ENCODE assay signal across 25 cellular contexts in genomic region chr10:18162021-18162631, GRCh38. TPM values are rescaled to one million over a fixed set of nuclear protein-coding genes. Genes with fewer than 3 reads are reported as not detected.
DNase-seq lines count a peak whose midpoint lies in the region; ATAC-seq, FAIRE-seq and TF ChIP-seq lines count a peak whose summit lies in the region.
"Had no signal": no experiment of that assay in that cellular context is flagged by ENCODE, and none has a peak within 500 bp of the region (broad histone marks: within the 10 kb centered on the region; RNA-seq: fewer than 3 reads in every experiment).

No MANE protein-coding gene starts in this region.

- H3K79me2 ChIP-seq in mammary epithelial cell (ENCODE audit: insufficient read depth, low read length): no peaks in the 10 kb centered on the region

- peak; percentile 97 for FAIRE-seq in islet of Langerhans (lab: Jason Lieb, UNC)
- FAIRE-seq: A204.1, D721Med, G401.6 had no signal

- no peak for TF ChIP-seq CTCF in MCF 10A (IDR thresholded peaks at IDR 0.05; ENCODE audit: unreplicated experiment)
- no peak for TF ChIP-seq CTCF in mammary epithelial cell (conservative IDR thresholded peaks at IDR 0.05 in 1 of 2, IDR thresholded peaks at IDR 0.05 in 1 of 2; ENCODE audit: extremely low read depth in 1 of 2, insufficient read depth in 1 of 2, low read depth in 1 of 2, low read length in 2 of 2)
- TF ChIP-seq CTCF in body of pancreas (IDR thresholded peaks at IDR 0.05): no peak

- H3K36me3 Mint-ChIP-seq in MCF 10A (ENCODE audit: insufficient read depth, unreplicated experiment): peaks cover 6% of the 10 kb centered on the region
- H3K36me3 Mint-ChIP-seq: CD4-positive, CD25-positive, alpha-beta regulatory T cell; IgD-negative memory B cell had no signal

- H3K27ac ChIP-seq in mammary epithelial cell (ENCODE audit: insufficient read depth, low read depth, low read length) (no peak overlapping the region), body of pancreas (peak overlapping the region in 3 of 4 donors; percentile 56 to 70 (median 59))
- H3K27ac ChIP-seq: BLaER1, KMS-11, SJSA1 had no signal

- dilution Hi-C loops in mammary epithelial cell (cut with HindIII; ENCODE audit: low sequenced_read_pairs): no loop called here

- H3K4me1 ChIP-seq in mammary epithelial cell (ENCODE audit: insufficient read depth, low read length): no peaks in the 10 kb centered on the region
- H3K4me1 ChIP-seq in body of pancreas: peaks cover 38% of the 10 kb centered on the region
- H3K4me1 ChIP-seq: BLaER1, SJSA1 had no signal

- intact Hi-C loops in MCF 10A (cut with micrococcal nuclease) (no loop called here), mammary epithelial cell (cut with micrococcal nuclease) (no loop called here), body of pancreas (cut with DNase I) (no loop called here)

- no peak overlapping the region for H3K4me3 ChIP-seq in mammary epithelial cell (replicated peaks in 1 of 3; ENCODE audit: insufficient read depth in 1 of 3, low read depth in 2 of 3, low read length in 3 of 3)
- H3K4me3 ChIP-seq in body of pancreas: no peak overlapping the region
- H3K4me3 ChIP-seq: BLaER1, HAP-1, SJSA1 had no signal

- H3K4me1 Mint-ChIP-seq in MCF 10A (ENCODE audit: insufficient read depth, unreplicated experiment): peaks cover 50% of the 10 kb centered on the region
- H3K4me1 Mint-ChIP-seq: CD4-positive, CD25-positive, alpha-beta regulatory T cell; IgD-negative memory B cell had no signal

- no peak for TF ChIP-seq POLR2A in body of pancreas (IDR thresholded peaks at IDR 0.05)

- H3K9me3 ChIP-seq in mammary epithelial cell (replicated peaks; ENCODE audit: insufficient read depth, low read length): no peaks in the 10 kb centered on the region
- H3K9me3 ChIP-seq in body of pancreas: no peaks in the 10 kb centered on the region
- H3K9me3 ChIP-seq: BLaER1, HAP-1, SJSA1 had no signal

- H3K36me3 ChIP-seq in mammary epithelial cell (ENCODE audit: insufficient read depth, low read length) (no peaks in the 10 kb centered on the region), body of pancreas (replicated peaks in 1 of 2; ENCODE audit: insufficient read depth in 1 of 2, low read depth in 2 of 2) (no peaks in the 10 kb centered on the region)
- H3K36me3 ChIP-seq: BLaER1, SJSA1 had no signal

- H3K4me3 Mint-ChIP-seq in MCF 10A (ENCODE audit: unreplicated experiment): no peak overlapping the region
- H3K4me3 Mint-ChIP-seq: CD4-positive, CD25-positive, alpha-beta regulatory T cell; IgD-negative memory B cell had no signal

- CTCF ChIA-PET in MCF 10A (lab: Yijun Ruan, JAX): interaction anchor here (1.0 kb wide), 1 partner anchor 11 kb away, joined by 3 read pairs; no protein-coding TSS in a partner anchor
- CTCF ChIA-PET in mammary epithelial cell (lab: Charles Lee; ENCODE audit: low non-redundant PET): no interaction called here

- no peak overlapping the region for H3K9ac ChIP-seq in mammary epithelial cell (ENCODE audit: insufficient read depth, low read length)
- H3K9ac ChIP-seq: BLaER1, KMS-11 had no signal

- no peak overlapping the region for H3K4me2 ChIP-seq in mammary epithelial cell (ENCODE audit: insufficient read depth, low read depth, low read length)
- H3K4me2 ChIP-seq: BLaER1, KMS-11 had no signal

- DNase-seq in MCF 10A (ENCODE audit: unreplicated experiment) (no peak), mammary epithelial cell (no peak), body of pancreas (peak in 3 of 4 donors; percentile 26 to 58 (median 44)), iPS-NIHi11 (ENCODE audit: low spot score) (no peak)
- DNase-seq in activated CD4-positive, alpha-beta T cell treated with anti-CD3 and anti-CD28 coated beads, Interleukin-2, amount 50 U/mL, for 48 hours: no peak
- DNase-seq: CD4-positive, CD25-positive, alpha-beta regulatory T cell; GOT3; NCI-H1048; NCI-H1417; NCI-H1694; NCI-H2029 treated with DMSO at 0.1 percent for 48 hours; NCI-H526; NCI-H82; NK-92 treated with Interleukin-12 subunit alpha and Interleukin-12 subunit beta, amount 100 ng/mL, for 24 hours; PC-3 had no signal

- BruUV-seq in MCF 10A (replicated peaks; lab: Mats Ljungman, UMichigan) (no TSS peak), mammary epithelial cell (replicated peaks; lab: Mats Ljungman, UMichigan) (no TSS peak)

- ATAC-seq in body of pancreas: peak; percentile 91
- no peak for ATAC-seq in GM18868 (IDR thresholded peaks at IDR 0.05; ENCODE audit: unreplicated experiment)
- ATAC-seq: PC-3 had no signal

- in situ Hi-C loops in mammary epithelial cell (cut with MboI; ENCODE audit: low sequenced_read_pairs in 2 of 2): no loop called here

- no peaks in the 10 kb centered on the region for H4K20me1 ChIP-seq in mammary epithelial cell (ENCODE audit: insufficient read depth, low read length)
- H4K20me1 ChIP-seq: BLaER1 had no signal

- H3K27me3 ChIP-seq in mammary epithelial cell (ENCODE audit: insufficient read depth, low read length): no peaks in the 10 kb centered on the region
- H3K27me3 ChIP-seq in body of pancreas: no peaks in the 10 kb centered on the region
- H3K27me3 ChIP-seq: BLaER1, SJSA1 had no signal

- H3K27ac Mint-ChIP-seq in MCF 10A (ENCODE audit: low read depth, unreplicated experiment): peak overlapping the region; percentile 39
- H3K27ac Mint-ChIP-seq: CD4-positive, CD25-positive, alpha-beta regulatory T cell; IgD-negative memory B cell had no signal

- H3K9me3 Mint-ChIP-seq in MCF 10A (ENCODE audit: unreplicated experiment): peaks cover 7% of the 10 kb centered on the region

- POLR2A ChIA-PET in MCF 10A (lab: Yijun Ruan, JAX): interaction anchor here (0.7 to 1.8 kb wide), 4 partner anchors 10 to 518 kb away, joined by 4 to 5 read pairs (median 4); partner anchors contain the start of gene STAM

- H3K27me3 Mint-ChIP-seq in MCF 10A (ENCODE audit: insufficient read depth, unreplicated experiment): no peaks in the 10 kb centered on the region
- H3K27me3 Mint-ChIP-seq: CD4-positive, CD25-positive, alpha-beta regulatory T cell; IgD-negative memory B cell had no signal

- 58% methylated on average over 7 of the region's 7 CpGs for WGBS in mammary epithelial cell (ENCODE audit: low coverage, missing lambda C conversion rate)
- WGBS in body of pancreas, 2 donors: 32 to 33% methylated on average over 7 of the region's 7 CpGs

- H2AFZ ChIP-seq in mammary epithelial cell (ENCODE audit: low read depth, low read length): no peak overlapping the region

RNA-seq across cellular contexts. Expression of gene CACNB2, which starts 21.9 kb away (rescaled TPM):
- total RNA-seq in MCF 10A (2022) (2.7 and 3.3 TPM in 2 replicates), mammary epithelial cell (under 1 TPM in 1 of 2 donors, not detected in 1; under 0.01 TPM), body of pancreas (10 to 100 TPM; 12.5 to 12.7 TPM)
- not detected for polyA plus RNA-seq in mammary epithelial cell
- polyA minus RNA-seq in mammary epithelial cell: not detected
- total RNA-seq: SJSA1 had no signal

Comparison
In these comparisons a context has a peak if more than half of its experiments do, and no peak if none do; other contexts are left out.
1. DNase-seq: peak in body of pancreas (3 of 4); none in MCF 10A (single experiment), mammary epithelial cell (single experiment), activated CD4-positive, alpha-beta T cell treated with anti-CD3 and anti-CD28 coated beads, Interleukin-2, amount 50 U/mL, for 48 hours (0 of 2) and iPS-NIHi11 (single experiment).